Comparison of ENCODE assay signal across 9 cellular contexts in genomic region chr11:27233654-27234042, GRCh38.
DNase-seq lines count a peak whose midpoint lies in the region; ATAC-seq and TF ChIP-seq lines count a peak whose summit lies in the region.
"Had no signal": no experiment of that assay in that cellular context is flagged by ENCODE, and none has a peak within 500 bp of the region (broad histone marks: within the 10 kb centered on the region; RNA-seq: fewer than 3 reads in every experiment).

No MANE protein-coding gene starts in this region.

- H3K36me3 ChIP-seq in mucosa of rectum (ENCODE audit: control insufficient read depth in 2 of 2, insufficient read depth in 2 of 2, low read length in 2 of 2), result no peaks in the 10 kb centered on the region

- H3K4me1 Mint-ChIP-seq in WTC11, result peaks cover 21% of the 10 kb centered on the region
- no peaks in the 10 kb centered on the region for H3K4me1 Mint-ChIP-seq in effector memory CD8-positive, alpha-beta T cell (ENCODE audit: low read depth in 2 of 2)

- H3K4me3 ChIP-seq in mucosa of rectum (ENCODE audit: low read length in 2 of 2), result no peak overlapping the region

- no peak overlapping the region for H3K27ac Mint-ChIP-seq in WTC11
- H3K27ac Mint-ChIP-seq in effector memory CD8-positive, alpha-beta T cell, result no peak overlapping the region

- peak; percentile 48 for DNase-seq in NCI-H1092 (lab: John Stamatoyannopoulos, UW)
- DNase-seq in posterior vena cava (ENCODE audit: low spot score), result no peak
- no peak for DNase-seq in WTC11 (ENCODE audit: low spot score)
- no peak for DNase-seq in effector memory CD8-positive, alpha-beta T cell
- no peak for DNase-seq in GM10248 (ENCODE audit: extremely low spot score)
- DNase-seq: MM.1S had no signal

- ATAC-seq in GM18505 (IDR thresholded peaks at IDR 0.05; ENCODE audit: unreplicated experiment) (peak; percentile 10), GM21737 (IDR thresholded peaks at IDR 0.05; ENCODE audit: unreplicated experiment) (peak; percentile 16), WTC11 (no peak)
- no peak for ATAC-seq in effector memory CD8-positive, alpha-beta T cell (replicated peaks)

- H3K27me3 ChIP-seq in mucosa of rectum (ENCODE audit: control insufficient read depth in 2 of 2, insufficient read depth in 2 of 2, low read length in 2 of 2), result no peaks in the 10 kb centered on the region

- H3K36me3 Mint-ChIP-seq in WTC11, result no peaks in the 10 kb centered on the region
- no peaks in the 10 kb centered on the region for H3K36me3 Mint-ChIP-seq in effector memory CD8-positive, alpha-beta T cell (ENCODE audit: insufficient read depth)

- no peak for TF ChIP-seq POLR2A in GM18505 (IDR thresholded peaks at IDR 0.05; ENCODE audit: borderline replicate concordance, extremely low read depth, insufficient read depth, insufficient read length)

- H3K9ac ChIP-seq in mucosa of rectum (ENCODE audit: low read depth in 1 of 2, low read length in 2 of 2), result no peak overlapping the region

- no peaks in the 10 kb centered on the region for H3K27me3 Mint-ChIP-seq in WTC11 (ENCODE audit: low read depth)
- peaks cover 4 to 8% of the 10 kb centered on the region in 2 donors for H3K27me3 Mint-ChIP-seq in effector memory CD8-positive, alpha-beta T cell

- peaks cover 17 to 35% of the 10 kb centered on the region in 2 donors for H3K4me1 ChIP-seq in mucosa of rectum (ENCODE audit: control insufficient read depth in 2 of 2, insufficient read depth in 2 of 2, low read length in 2 of 2)

- POLR2A ChIA-PET in WTC11 (lab: Charles Lee) (no interaction called here), GM10248 (lab: Yijun Ruan, JAX) (no interaction called here)

- peak overlapping the region; percentile 62 to 64 for H3K27ac ChIP-seq in mucosa of rectum (ENCODE audit: low read depth in 2 of 2, low read length in 2 of 2)

- intact Hi-C loops in posterior vena cava (cut with DNase I), result loop anchor here in 1 of 2 donors (2.0 kb wide), 1 partner anchor 41 kb away; no protein-coding TSS in a partner anchor

- no peaks in the 10 kb centered on the region for H3K9me3 Mint-ChIP-seq in WTC11
- no peaks in the 10 kb centered on the region for H3K9me3 Mint-ChIP-seq in effector memory CD8-positive, alpha-beta T cell

- TF ChIP-seq CTCF in WTC11 (IDR thresholded peaks at IDR 0.05) (no peak), GM10248 (IDR thresholded peaks at IDR 0.05; ENCODE audit: control extremely low read depth, extremely low read depth, low read depth, missing control alignments) (no peak)

- no peak overlapping the region for H3K4me3 Mint-ChIP-seq in WTC11
- H3K4me3 Mint-ChIP-seq in effector memory CD8-positive, alpha-beta T cell, result no peak overlapping the region

- CTCF ChIA-PET in WTC11 (lab: Charles Lee), result interaction anchor here (1.0 kb wide), 1 partner anchor 63 kb away, joined by 3 read pairs; no protein-coding TSS in a partner anchor
- CTCF ChIA-PET in GM10248 (lab: Yijun Ruan, JAX), result interaction anchor here (0.9 to 2.2 kb wide), 7 partner anchors 10 to 252 kb away, joined by 3 to 6 read pairs (median 4); no protein-coding TSS in a partner anchor

- H3K9me3 ChIP-seq in mucosa of rectum (ENCODE audit: control insufficient read depth in 2 of 2, low read length in 2 of 2), result no peaks in the 10 kb centered on the region

TF ChIP-seq in WTC11, 78 proteins besides CTCF, POLR2A, EP300 and RAD21:
- TF ChIP-seq RELA (CRISPR knock-in tag; IDR thresholded peaks at IDR 0.05; ENCODE audit: borderline replicate concordance) (no peak), CBFB (CRISPR knock-in tag; IDR thresholded peaks at IDR 0.05; ENCODE audit: low read depth) (no peak), OVOL2 (CRISPR knock-in tag; IDR thresholded peaks at IDR 0.05; ENCODE audit: borderline replicate concordance) (no peak)
- TF ChIP-seq, protein P1, sequence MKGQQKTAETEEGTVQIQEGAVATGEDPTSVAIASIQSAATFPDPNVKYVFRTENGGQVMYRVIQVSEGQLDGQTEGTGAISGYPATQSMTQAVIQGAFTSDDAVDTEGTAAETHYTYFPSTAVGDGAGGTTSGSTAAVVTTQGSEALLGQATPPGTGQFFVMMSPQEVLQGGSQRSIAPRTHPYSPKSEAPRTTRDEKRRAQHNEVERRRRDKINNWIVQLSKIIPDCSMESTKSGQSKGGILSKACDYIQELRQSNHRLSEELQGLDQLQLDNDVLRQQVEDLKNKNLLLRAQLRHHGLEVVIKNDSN (CRISPR knock-in tag; IDR thresholded peaks at IDR 0.05), result no peak

Comparison
In these comparisons a context has a peak if more than half of its experiments do, and no peak if none do; other contexts are left out.
1. ATAC-seq: peak in GM18505 (single experiment) and GM21737 (single experiment); none in WTC11 (single experiment) and effector memory CD8-positive, alpha-beta T cell (single experiment).